Comparison of ENCODE assay signal across 10 cellular contexts in the genomic region with DNA sequence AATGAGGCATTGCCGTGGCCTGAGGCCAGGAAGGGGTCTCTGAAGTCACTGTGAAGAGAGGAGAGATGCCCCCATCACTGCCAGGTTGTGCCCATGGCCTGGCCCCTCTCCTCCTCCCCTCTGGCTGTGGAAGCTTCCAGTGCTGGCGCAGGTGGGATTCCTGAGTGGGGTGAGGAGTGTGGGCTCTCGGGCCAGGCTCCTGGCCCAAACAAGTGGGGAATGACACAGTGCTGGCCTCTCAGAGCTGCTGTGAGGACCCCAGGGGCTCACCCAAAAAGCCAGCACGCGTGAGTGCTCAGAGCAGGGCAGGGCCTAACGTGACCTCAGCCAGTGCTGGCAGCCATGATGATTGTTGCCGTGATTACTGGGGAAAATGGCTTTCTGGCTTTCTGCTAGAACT. TPM values are rescaled to one million over a fixed set of nuclear protein-coding genes. Genes with fewer than 3 reads are reported as not detected.
DNase-seq lines count a peak whose midpoint lies in the region; ATAC-seq lines count a peak whose summit lies in the region.
"Had no signal": no experiment of that assay in that cellular context is flagged by ENCODE, and none has a peak within 500 bp of the region (broad histone marks: within the 10 kb centered on the region; RNA-seq: fewer than 3 reads in every experiment).

No MANE protein-coding gene starts in this region.

- DNase-seq in stimulated activated naive CD8-positive, alpha-beta T cell treated with anti-CD3 and anti-CD28 coated beads, Interleukin-15, Interleukin-2, amounts not matched to agents 100 U/mL and 50 U/mL, for 24 hours, result no peak
- no peak for DNase-seq in activated naive CD8-positive, alpha-beta T cell treated with anti-CD3 and anti-CD28 coated beads for 36 hours
- no peak for DNase-seq in naive B cell
- no peak for DNase-seq in NCI-H1092 (lab: John Stamatoyannopoulos, UW)
- DNase-seq in Karpas-422, result no peak
- DNase-seq: dermis blood vessel endothelial cell, NCI-H1417 had no signal

- no peaks in the 10 kb centered on the region for H3K9me3 Mint-ChIP-seq in stimulated activated naive CD8-positive, alpha-beta T cell treated with anti-CD3 and anti-CD28 coated beads, Interleukin-15, Interleukin-2, amounts not matched to agents 100 ng/mL and 50 ng/mL, for 24 hours
- peaks cover 4% of the 10 kb centered on the region for H3K9me3 Mint-ChIP-seq in activated naive CD8-positive, alpha-beta T cell treated with anti-CD3 and anti-CD28 coated beads for 36 hours
- peaks cover 0 to 6% (median 4%) of the 10 kb centered on the region in 7 donors for H3K9me3 Mint-ChIP-seq in naive B cell

- no peaks in the 10 kb centered on the region for H3K79me2 ChIP-seq in Karpas-422 (ENCODE audit: low read length)

- H3K4me3 Mint-ChIP-seq in stimulated activated naive CD8-positive, alpha-beta T cell treated with anti-CD3 and anti-CD28 coated beads, Interleukin-15, Interleukin-2, amounts not matched to agents 100 ng/mL and 50 ng/mL, for 24 hours, result no peak overlapping the region
- H3K4me3 Mint-ChIP-seq in activated naive CD8-positive, alpha-beta T cell treated with anti-CD3 and anti-CD28 coated beads for 36 hours, result no peak overlapping the region
- no peak overlapping the region for H3K4me3 Mint-ChIP-seq in naive B cell

- no peak overlapping the region for H2AFZ ChIP-seq in Karpas-422 (ENCODE audit: low read length)

- H3K4me1 Mint-ChIP-seq in stimulated activated naive CD8-positive, alpha-beta T cell treated with anti-CD3 and anti-CD28 coated beads, Interleukin-15, Interleukin-2, amounts not matched to agents 100 ng/mL and 50 ng/mL, for 24 hours (ENCODE audit: low read depth), result peaks cover 60% of the 10 kb centered on the region
- H3K4me1 Mint-ChIP-seq in activated naive CD8-positive, alpha-beta T cell treated with anti-CD3 and anti-CD28 coated beads for 36 hours, result peaks cover 72% of the 10 kb centered on the region
- H3K4me1 Mint-ChIP-seq in naive B cell, result peaks cover 20 to 29% (median 22%) of the 10 kb centered on the region in 3 donors

- peak overlapping the region; percentile 82 for H3K27ac Mint-ChIP-seq in stimulated activated naive CD8-positive, alpha-beta T cell treated with anti-CD3 and anti-CD28 coated beads, Interleukin-15, Interleukin-2, amounts not matched to agents 100 ng/mL and 50 ng/mL, for 24 hours
- H3K27ac Mint-ChIP-seq in activated naive CD8-positive, alpha-beta T cell treated with anti-CD3 and anti-CD28 coated beads for 36 hours, result peak overlapping the region; percentile 99
- peak overlapping the region in 5 of 6 donors; percentile 30 to 86 (median 54) for H3K27ac Mint-ChIP-seq in naive B cell

- no peak overlapping the region for H3K4me2 ChIP-seq in Karpas-422 (ENCODE audit: low read depth, low read length, poor library complexity, severe bottlenecking)

- H3K4me3 ChIP-seq in Karpas-422 (ENCODE audit: low read length), result no peak overlapping the region

- H3K27ac ChIP-seq in Karpas-422 (ENCODE audit: low read length), result no peak overlapping the region

- no peaks in the 10 kb centered on the region for H3K27me3 ChIP-seq in Karpas-422 (ENCODE audit: low read length)

- no peaks in the 10 kb centered on the region for H3K27me3 Mint-ChIP-seq in stimulated activated naive CD8-positive, alpha-beta T cell treated with anti-CD3 and anti-CD28 coated beads, Interleukin-15, Interleukin-2, amounts not matched to agents 100 ng/mL and 50 ng/mL, for 24 hours
- no peaks in the 10 kb centered on the region for H3K27me3 Mint-ChIP-seq in activated naive CD8-positive, alpha-beta T cell treated with anti-CD3 and anti-CD28 coated beads for 36 hours
- no peaks in the 10 kb centered on the region for H3K27me3 Mint-ChIP-seq in naive B cell

- no peak for ATAC-seq in stimulated activated naive CD8-positive, alpha-beta T cell treated with anti-CD3 and anti-CD28 coated beads, Interleukin-15, Interleukin-2, amounts not matched to agents 100 U/mL and 50 U/mL, for 24 hours
- ATAC-seq in naive B cell (ENCODE audit: low read depth in 2 of 2), result no peak
- ATAC-seq in HG03108 (IDR thresholded peaks at IDR 0.05; ENCODE audit: unreplicated experiment), result no peak
- ATAC-seq in HG03159 (IDR thresholded peaks at IDR 0.05; ENCODE audit: unreplicated experiment), result no peak

- no peak overlapping the region for H3K9ac ChIP-seq in Karpas-422 (ENCODE audit: low read length)

- H3K4me1 ChIP-seq in Karpas-422 (ENCODE audit: low read length), result no peaks in the 10 kb centered on the region

- H3K9me3 ChIP-seq in Karpas-422 (ENCODE audit: low read length), result no peaks in the 10 kb centered on the region

- no peaks in the 10 kb centered on the region for H4K20me1 ChIP-seq in Karpas-422 (ENCODE audit: insufficient read depth, low read depth, low read length)

- peaks cover 2% of the 10 kb centered on the region for H3K36me3 ChIP-seq in Karpas-422 (ENCODE audit: insufficient read depth, low read length)

- no peaks in the 10 kb centered on the region for H3K9me2 ChIP-seq in Karpas-422 (replicated peaks; ENCODE audit: insufficient read depth, low read length)

- H3K36me3 Mint-ChIP-seq in stimulated activated naive CD8-positive, alpha-beta T cell treated with anti-CD3 and anti-CD28 coated beads, Interleukin-15, Interleukin-2, amounts not matched to agents 100 ng/mL and 50 ng/mL, for 24 hours (ENCODE audit: low read depth), result peaks cover 35% of the 10 kb centered on the region
- H3K36me3 Mint-ChIP-seq in activated naive CD8-positive, alpha-beta T cell treated with anti-CD3 and anti-CD28 coated beads for 36 hours, result peaks cover 38% of the 10 kb centered on the region
- H3K36me3 Mint-ChIP-seq in naive B cell, result peaks cover 18 to 30% of the 10 kb centered on the region in 2 donors

RNA-seq across cellular contexts. Expression of gene MTSS2, which starts 53.5 kb away (rescaled TPM):
- 1 to 10 TPM; 6.9 to 9.2 TPM for total RNA-seq in activated naive CD8-positive, alpha-beta T cell treated with anti-CD3 and anti-CD28 coated beads for 36 hours
- polyA plus RNA-seq in naive B cell (ENCODE audit: low read depth in 6 of 6), result not detected
- 0.15 and 0.47 TPM in 2 replicates for total RNA-seq in Karpas-422 (2014; rRNA removed; shearing (Covaris generic); ENCODE audit: low replicate concordance)
